ENCODE assay signal across 20 cellular contexts in genomic region chr5:142515036-142515435, GRCh38.
"Had no signal": no experiment of that assay in that cellular context is flagged by ENCODE, and none has a peak within 500 bp of the region (broad histone marks: within the 10 kb centered on the region; RNA-seq: fewer than 3 reads in every experiment).

No MANE protein-coding gene starts in this region.

- H3K4me3 ChIP-seq: adrenal gland, cardiac muscle cell, right lobe of liver, skin epidermis, tibial artery had no signal

- DNase-seq: activated CD4-positive, alpha-beta T cell treated with anti-CD3 and anti-CD28 coated beads for 1 hour; activated CD4-positive, alpha-beta T cell treated with anti-CD3 and anti-CD28 coated beads, Interleukin-2, amount 50 U/mL, for 1 hour; activated CD8-positive, alpha-beta T cell treated with anti-CD3 and anti-CD28 coated beads, Interleukin-2, amount 10 ng/mL, durations not matched to agents 7 days and 5 days; activated T-cell treated with anti-CD3 and anti-CD28 coated beads, Interleukin-2, amount 50 U/mL, for 24 hours; adrenal gland; effector CD4-positive, alpha-beta T cell; erythroblast; hypothalamus; nucleus accumbens; right lobe of liver; stimulated activated CD4-positive, alpha-beta T cell treated with anti-CD3 and anti-CD28 coated beads, Interleukin-2, amount 100 ng/mL, for 24 hours; stimulated activated naive CD8-positive, alpha-beta T cell treated with anti-CD3 and anti-CD28 coated beads, Interleukin-15, amount 100 ng/mL, for 72 hours; T-cell; tibial artery; WERI-Rb-1 had no signal

- ATAC-seq: activated CD8-positive, alpha-beta T cell treated with anti-CD3 and anti-CD28 coated beads, Interleukin-2, amount 10 ng/mL, durations not matched to agents 7 days and 5 days; activated naive CD4-positive, alpha-beta T cell treated with anti-CD3 and anti-CD28 coated beads, Interleukin-2, amount 50 U/mL, for 72 hours; activated T-helper 17 cell treated with anti-CD3 and anti-CD28 coated beads, Interleukin-2, amount 50 U/mL, for 72 hours; right lobe of liver; stimulated activated effector memory CD8-positive, alpha-beta T cell treated with anti-CD3 and anti-CD28 coated beads, Interleukin-12 subunit alpha, Interleukin-12 subunit beta, amount 100 ng/mL, for 72 hours; stimulated activated naive CD8-positive, alpha-beta T cell treated with anti-CD3 and anti-CD28 coated beads, Interleukin-15, amount 100 ng/mL, for 72 hours; T-cell had no signal
